ENCODE assay signal across 12 cellular contexts in genomic region chr18:79796531-79797390, GRCh38. TPM values are rescaled to one million over a fixed set of nuclear protein-coding genes. Genes with fewer than 3 reads are reported as not detected.
DNase-seq lines count a peak whose midpoint lies in the region; ATAC-seq and TF ChIP-seq lines count a peak whose summit lies in the region.
"Had no signal": no experiment of that assay in that cellular context is flagged by ENCODE, and none has a peak within 500 bp of the region (broad histone marks: within the 10 kb centered on the region; RNA-seq: fewer than 3 reads in every experiment).

No MANE protein-coding gene starts in this region.

- H3K4me1 Mint-ChIP-seq in CD14-positive monocyte: peaks cover 64% of the 10 kb centered on the region
- H3K4me1 Mint-ChIP-seq in activated naive CD8-positive, alpha-beta T cell treated with anti-CD3 and anti-CD28 coated beads, Interleukin-2, amount 50 U/mL, for 24 hours: peaks cover 27% of the 10 kb centered on the region
- H3K4me1 Mint-ChIP-seq in naive thymus-derived CD8-positive, alpha-beta T cell: peaks cover 10 to 36% (median 20%) of the 10 kb centered on the region in 4 donors

- TF ChIP-seq CTCF in CD14-positive monocyte (IDR thresholded peaks at IDR 0.05): no peak

- H3K9me3 ChIP-seq in HAP-1: no peaks in the 10 kb centered on the region

- no peak overlapping the region for H3K27ac Mint-ChIP-seq in CD14-positive monocyte
- no peak overlapping the region for H3K27ac Mint-ChIP-seq in activated naive CD8-positive, alpha-beta T cell treated with anti-CD3 and anti-CD28 coated beads, Interleukin-2, amount 50 U/mL, for 24 hours
- peak overlapping the region in 3 of 10 donors; percentile 37 to 60 (median 45) for H3K27ac Mint-ChIP-seq in naive thymus-derived CD8-positive, alpha-beta T cell

- no peaks in the 10 kb centered on the region for H3K4me1 ChIP-seq in HAP-1

- H3K27me3 Mint-ChIP-seq in CD14-positive monocyte (ENCODE audit: low read depth in 3 of 3): peaks cover 38 to 49% (median 45%) of the 10 kb centered on the region in 3 donors
- H3K27me3 Mint-ChIP-seq in activated naive CD8-positive, alpha-beta T cell treated with anti-CD3 and anti-CD28 coated beads, Interleukin-2, amount 50 U/mL, for 24 hours: peaks cover 61% of the 10 kb centered on the region
- peaks cover 34 to 65% (median 50%) of the 10 kb centered on the region in 5 donors for H3K27me3 Mint-ChIP-seq in naive thymus-derived CD8-positive, alpha-beta T cell

- H3K36me3 Mint-ChIP-seq in CD14-positive monocyte: peaks cover 10 to 18% of the 10 kb centered on the region in 2 donors
- H3K36me3 Mint-ChIP-seq in activated naive CD8-positive, alpha-beta T cell treated with anti-CD3 and anti-CD28 coated beads, Interleukin-2, amount 50 U/mL, for 24 hours (ENCODE audit: low read depth): peaks cover 2% of the 10 kb centered on the region
- peaks cover 0 to 5% (median 4%) of the 10 kb centered on the region in 3 donors for H3K36me3 Mint-ChIP-seq in naive thymus-derived CD8-positive, alpha-beta T cell

- no peak overlapping the region for H3K4me3 ChIP-seq in HAP-1

- no peak for DNase-seq in CD14-positive monocyte (ENCODE audit: low spot score)
- peak; percentile 47 for DNase-seq in DMS79 treated with DMSO at 0.1 percent for 48 hours (lab: John Stamatoyannopoulos, UW)
- no peak for DNase-seq in activated naive CD8-positive, alpha-beta T cell treated with anti-CD3 and anti-CD28 coated beads, Interleukin-2, amount 50 U/mL, for 24 hours
- DNase-seq in naive thymus-derived CD8-positive, alpha-beta T cell: no peak
- no peak for DNase-seq in HAP-1 (ENCODE audit: low spot score in 2 of 2)
- no peak for DNase-seq in cerebellar cortex (ENCODE audit: low spot score)
- DNase-seq in NCI-H2029 (lab: John Stamatoyannopoulos, UW): no peak
- DNase-seq: activated effector memory CD4-positive, alpha-beta T cell treated with anti-CD3 and anti-CD28 coated beads, Interleukin-2, amount 50 U/mL, for 16 hours; GDM1; GOT3; OCI-M1 had no signal

- in situ Hi-C loops in HAP-1 (cut with MboI; ENCODE audit: low sequenced_read_pairs): no loop called here

- peak overlapping the region; percentile 66 to 91 for H3K4me3 Mint-ChIP-seq in CD14-positive monocyte
- peak overlapping the region; percentile 52 for H3K4me3 Mint-ChIP-seq in activated naive CD8-positive, alpha-beta T cell treated with anti-CD3 and anti-CD28 coated beads, Interleukin-2, amount 50 U/mL, for 24 hours
- peak overlapping the region; percentile 57 to 92 (median 86) for H3K4me3 Mint-ChIP-seq in naive thymus-derived CD8-positive, alpha-beta T cell

- peaks cover 9% of the 10 kb centered on the region; the same call in 1 of the 2 replicates for H3K27me3 ChIP-seq in HAP-1 (ENCODE audit: low read depth)

- POLR2A ChIA-PET in naive thymus-derived CD8-positive, alpha-beta T cell (lab: Charles Lee): no interaction called here

- intact Hi-C loops in CD14-positive monocyte (cut with micrococcal nuclease): loop anchor here (5.0 to 10.0 kb wide), 4 partner anchors 36 to 188 kb away; partner anchors contain the start of genes SLC66A2 (in 1 of the 2) and TXNL4A (in 1 of the 2)

- no peaks in the 10 kb centered on the region for H3K36me3 ChIP-seq in HAP-1 (replicated peaks)

- no peak for ATAC-seq in activated naive CD8-positive, alpha-beta T cell treated with anti-CD3 and anti-CD28 coated beads, Interleukin-2, amount 50 U/mL, for 24 hours
- ATAC-seq in naive thymus-derived CD8-positive, alpha-beta T cell: no peak
- no peak for ATAC-seq in GM21529 (IDR thresholded peaks at IDR 0.05; ENCODE audit: unreplicated experiment)

- H3K9me3 Mint-ChIP-seq in CD14-positive monocyte: peaks cover 3 to 20% (median 9%) of the 10 kb centered on the region in 7 donors
- no peaks in the 10 kb centered on the region for H3K9me3 Mint-ChIP-seq in activated naive CD8-positive, alpha-beta T cell treated with anti-CD3 and anti-CD28 coated beads, Interleukin-2, amount 50 U/mL, for 24 hours
- H3K9me3 Mint-ChIP-seq in naive thymus-derived CD8-positive, alpha-beta T cell: no peaks in the 10 kb centered on the region

RNA-seq across cellular contexts. Expression of gene KCNG2, which starts 1.0 kb away (rescaled TPM):
- polyA plus RNA-seq in CD14-positive monocyte: not detected
- total RNA-seq in naive thymus-derived CD8-positive, alpha-beta T cell: not detected
- polyA plus RNA-seq in naive thymus-derived CD8-positive, alpha-beta T cell: not detected
